In genomic region chr17:7263071-7263800, GRCh38 we compare ENCODE assay signal across 1 cellular context.
A peak's percentile ranks its signal among the peaks of the same experiment; 100 is the strongest.
TF ChIP-seq lines count a peak whose summit lies in the region.

No MANE protein-coding gene starts in this region.

TF ChIP-seq in K562, 482 proteins besides CTCF, POLR2A, EP300 and RAD21 (continued from another document and continues in another):
- TF ChIP-seq, protein P1, sequence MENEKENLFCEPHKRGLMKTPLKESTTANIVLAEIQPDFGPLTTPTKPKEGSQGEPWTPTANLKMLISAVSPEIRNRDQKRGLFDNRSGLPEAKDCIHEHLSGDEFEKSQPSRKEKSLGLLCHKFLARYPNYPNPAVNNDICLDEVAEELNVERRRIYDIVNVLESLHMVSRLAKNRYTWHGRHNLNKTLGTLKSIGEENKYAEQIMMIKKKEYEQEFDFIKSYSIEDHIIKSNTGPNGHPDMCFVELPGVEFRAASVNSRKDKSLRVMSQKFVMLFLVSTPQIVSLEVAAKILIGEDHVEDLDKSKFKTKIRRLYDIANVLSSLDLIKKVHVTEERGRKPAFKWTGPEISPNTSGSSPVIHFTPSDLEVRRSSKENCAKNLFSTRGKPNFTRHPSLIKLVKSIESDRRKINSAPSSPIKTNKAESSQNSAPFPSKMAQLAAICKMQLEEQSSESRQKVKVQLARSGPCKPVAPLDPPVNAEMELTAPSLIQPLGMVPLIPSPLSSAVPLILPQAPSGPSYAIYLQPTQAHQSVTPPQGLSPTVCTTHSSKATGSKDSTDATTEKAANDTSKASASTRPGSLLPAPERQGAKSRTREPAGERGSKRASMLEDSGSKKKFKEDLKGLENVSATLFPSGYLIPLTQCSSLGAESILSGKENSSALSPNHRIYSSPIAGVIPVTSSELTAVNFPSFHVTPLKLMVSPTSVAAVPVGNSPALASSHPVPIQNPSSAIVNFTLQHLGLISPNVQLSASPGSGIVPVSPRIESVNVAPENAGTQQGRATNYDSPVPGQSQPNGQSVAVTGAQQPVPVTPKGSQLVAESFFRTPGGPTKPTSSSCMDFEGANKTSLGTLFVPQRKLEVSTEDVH (IDR thresholded peaks at IDR 0.05; ENCODE audit: low read depth, partially characterized antibody), result peak; percentile 55
- TF ChIP-seq ZEB2 (IDR thresholded peaks at IDR 0.05) (peak; percentile 59), SUPT5H (IDR thresholded peaks at IDR 0.05) (peak; percentile 59), SPI1 (IDR thresholded peaks at IDR 0.05; ENCODE audit: borderline replicate concordance, low read depth, low read length) (no peak), ZBTB40 (IDR thresholded peaks at IDR 0.05) (peak; percentile 57), ZBTB40 (CRISPR knock-in tag; IDR thresholded peaks at IDR 0.05) (no peak), TFAP4 (CRISPR knock-in tag; IDR thresholded peaks at IDR 0.05; ENCODE audit: borderline replicate concordance) (no peak), SMARCE1 (IDR thresholded peaks at IDR 0.05) (peak; percentile 64; the same call in 1 of the 2 replicates), NCOA1 (IDR thresholded peaks at IDR 0.05; ENCODE audit: low read depth) (peak; percentile 37; the same call in 1 of the 2 replicates), ZNF318 (IDR thresholded peaks at IDR 0.05; ENCODE audit: borderline replicate concordance in 1 of 2, low read depth in 1 of 2) (peak in 1 of 2 experiments; percentile 45; a peak in 1 of 4 replicates), LARP7 (IDR thresholded peaks at IDR 0.05) (0 out of 2 replicates have a peak, but pooled peaks have one; percentile 42), BCOR (IDR thresholded peaks at IDR 0.05) (peak; percentile 81), SIN3A (IDR thresholded peaks at IDR 0.05; ENCODE audit: borderline replicate concordance in 2 of 2, control insufficient read depth in 1 of 2, low read depth in 2 of 2, low read length in 2 of 2) (no peak)
- TF ChIP-seq, protein P2, sequence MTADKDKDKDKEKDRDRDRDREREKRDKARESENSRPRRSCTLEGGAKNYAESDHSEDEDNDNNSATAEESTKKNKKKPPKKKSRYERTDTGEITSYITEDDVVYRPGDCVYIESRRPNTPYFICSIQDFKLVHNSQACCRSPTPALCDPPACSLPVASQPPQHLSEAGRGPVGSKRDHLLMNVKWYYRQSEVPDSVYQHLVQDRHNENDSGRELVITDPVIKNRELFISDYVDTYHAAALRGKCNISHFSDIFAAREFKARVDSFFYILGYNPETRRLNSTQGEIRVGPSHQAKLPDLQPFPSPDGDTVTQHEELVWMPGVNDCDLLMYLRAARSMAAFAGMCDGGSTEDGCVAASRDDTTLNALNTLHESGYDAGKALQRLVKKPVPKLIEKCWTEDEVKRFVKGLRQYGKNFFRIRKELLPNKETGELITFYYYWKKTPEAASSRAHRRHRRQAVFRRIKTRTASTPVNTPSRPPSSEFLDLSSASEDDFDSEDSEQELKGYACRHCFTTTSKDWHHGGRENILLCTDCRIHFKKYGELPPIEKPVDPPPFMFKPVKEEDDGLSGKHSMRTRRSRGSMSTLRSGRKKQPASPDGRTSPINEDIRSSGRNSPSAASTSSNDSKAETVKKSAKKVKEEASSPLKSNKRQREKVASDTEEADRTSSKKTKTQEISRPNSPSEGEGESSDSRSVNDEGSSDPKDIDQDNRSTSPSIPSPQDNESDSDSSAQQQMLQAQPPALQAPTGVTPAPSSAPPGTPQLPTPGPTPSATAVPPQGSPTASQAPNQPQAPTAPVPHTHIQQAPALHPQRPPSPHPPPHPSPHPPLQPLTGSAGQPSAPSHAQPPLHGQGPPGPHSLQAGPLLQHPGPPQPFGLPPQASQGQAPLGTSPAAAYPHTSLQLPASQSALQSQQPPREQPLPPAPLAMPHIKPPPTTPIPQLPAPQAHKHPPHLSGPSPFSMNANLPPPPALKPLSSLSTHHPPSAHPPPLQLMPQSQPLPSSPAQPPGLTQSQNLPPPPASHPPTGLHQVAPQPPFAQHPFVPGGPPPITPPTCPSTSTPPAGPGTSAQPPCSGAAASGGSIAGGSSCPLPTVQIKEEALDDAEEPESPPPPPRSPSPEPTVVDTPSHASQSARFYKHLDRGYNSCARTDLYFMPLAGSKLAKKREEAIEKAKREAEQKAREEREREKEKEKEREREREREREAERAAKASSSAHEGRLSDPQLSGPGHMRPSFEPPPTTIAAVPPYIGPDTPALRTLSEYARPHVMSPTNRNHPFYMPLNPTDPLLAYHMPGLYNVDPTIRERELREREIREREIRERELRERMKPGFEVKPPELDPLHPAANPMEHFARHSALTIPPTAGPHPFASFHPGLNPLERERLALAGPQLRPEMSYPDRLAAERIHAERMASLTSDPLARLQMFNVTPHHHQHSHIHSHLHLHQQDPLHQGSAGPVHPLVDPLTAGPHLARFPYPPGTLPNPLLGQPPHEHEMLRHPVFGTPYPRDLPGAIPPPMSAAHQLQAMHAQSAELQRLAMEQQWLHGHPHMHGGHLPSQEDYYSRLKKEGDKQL (CRISPR knock-in tag; IDR thresholded peaks at IDR 0.05; ENCODE audit: borderline replicate concordance), result no peak
- TF ChIP-seq, protein P3, sequence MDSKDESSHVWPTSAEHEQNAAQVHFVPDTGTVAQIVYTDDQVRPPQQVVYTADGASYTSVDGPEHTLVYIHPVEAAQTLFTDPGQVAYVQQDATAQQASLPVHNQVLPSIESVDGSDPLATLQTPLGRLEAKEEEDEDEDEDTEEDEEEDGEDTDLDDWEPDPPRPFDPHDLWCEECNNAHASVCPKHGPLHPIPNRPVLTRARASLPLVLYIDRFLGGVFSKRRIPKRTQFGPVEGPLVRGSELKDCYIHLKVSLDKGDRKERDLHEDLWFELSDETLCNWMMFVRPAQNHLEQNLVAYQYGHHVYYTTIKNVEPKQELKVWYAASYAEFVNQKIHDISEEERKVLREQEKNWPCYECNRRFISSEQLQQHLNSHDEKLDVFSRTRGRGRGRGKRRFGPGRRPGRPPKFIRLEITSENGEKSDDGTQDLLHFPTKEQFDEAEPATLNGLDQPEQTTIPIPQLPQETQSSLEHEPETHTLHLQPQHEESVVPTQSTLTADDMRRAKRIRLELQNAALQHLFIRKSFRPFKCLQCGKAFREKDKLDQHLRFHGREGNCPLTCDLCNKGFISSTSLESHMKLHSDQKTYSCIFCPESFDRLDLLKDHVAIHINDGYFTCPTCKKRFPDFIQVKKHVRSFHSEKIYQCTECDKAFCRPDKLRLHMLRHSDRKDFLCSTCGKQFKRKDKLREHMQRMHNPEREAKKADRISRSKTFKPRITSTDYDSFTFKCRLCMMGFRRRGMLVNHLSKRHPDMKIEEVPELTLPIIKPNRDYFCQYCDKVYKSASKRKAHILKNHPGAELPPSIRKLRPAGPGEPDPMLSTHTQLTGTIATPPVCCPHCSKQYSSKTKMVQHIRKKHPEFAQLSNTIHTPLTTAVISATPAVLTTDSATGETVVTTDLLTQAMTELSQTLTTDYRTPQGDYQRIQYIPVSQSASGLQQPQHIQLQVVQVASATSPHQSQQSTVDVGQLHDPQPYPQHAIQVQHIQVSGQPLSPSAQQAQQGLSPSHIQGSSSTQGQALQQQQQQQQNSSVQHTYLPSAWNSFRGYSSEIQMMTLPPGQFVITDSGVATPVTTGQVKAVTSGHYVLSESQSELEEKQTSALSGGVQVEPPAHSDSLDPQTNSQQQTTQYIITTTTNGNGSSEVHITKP (IDR thresholded peaks at IDR 0.05; ENCODE audit: partially characterized antibody), result peak; percentile 78
